In the genomic region with DNA sequence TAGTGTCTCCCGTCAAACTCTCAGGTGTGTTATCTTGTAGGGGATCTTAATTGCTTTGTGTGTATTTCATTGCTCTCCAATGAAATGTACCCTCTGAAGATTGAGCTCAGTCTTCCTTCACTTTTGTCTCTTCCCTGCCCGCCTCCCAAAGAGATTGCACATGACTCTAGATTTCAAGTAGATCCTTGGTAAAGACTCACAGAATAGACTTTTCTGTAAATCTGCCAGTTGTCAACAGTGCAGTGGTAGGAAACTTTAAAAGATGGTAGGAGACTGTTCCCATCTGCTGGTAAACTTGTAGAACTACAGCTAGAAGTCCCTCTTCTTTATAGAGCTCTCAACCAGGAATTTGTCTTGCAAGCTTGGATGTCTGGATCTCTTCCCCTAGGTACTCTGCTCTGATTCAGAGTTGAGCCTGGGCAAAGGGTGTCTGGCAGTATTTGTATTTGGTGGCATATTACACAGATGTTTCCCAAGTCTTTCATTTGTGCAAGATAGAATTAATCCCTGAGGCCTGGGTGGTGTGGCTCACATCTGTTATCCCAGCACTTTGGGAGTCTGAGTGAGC, we compare ENCODE assay signal across 1 cellular context.
TF ChIP-seq lines count a peak whose summit lies in the region.

No MANE protein-coding gene starts in this region.

TF ChIP-seq in H1, 55 proteins besides CTCF, POLR2A, EP300 and RAD21:
- TF ChIP-seq TEAD4 (IDR thresholded peaks at IDR 0.05; ENCODE audit: low read depth, low read length) (0 out of 2 replicates have a peak, but pooled peaks have one; percentile 20), CBX5 (IDR thresholded peaks at IDR 0.05; ENCODE audit: low read depth, low read length) (no peak)
